In the genomic region with DNA sequence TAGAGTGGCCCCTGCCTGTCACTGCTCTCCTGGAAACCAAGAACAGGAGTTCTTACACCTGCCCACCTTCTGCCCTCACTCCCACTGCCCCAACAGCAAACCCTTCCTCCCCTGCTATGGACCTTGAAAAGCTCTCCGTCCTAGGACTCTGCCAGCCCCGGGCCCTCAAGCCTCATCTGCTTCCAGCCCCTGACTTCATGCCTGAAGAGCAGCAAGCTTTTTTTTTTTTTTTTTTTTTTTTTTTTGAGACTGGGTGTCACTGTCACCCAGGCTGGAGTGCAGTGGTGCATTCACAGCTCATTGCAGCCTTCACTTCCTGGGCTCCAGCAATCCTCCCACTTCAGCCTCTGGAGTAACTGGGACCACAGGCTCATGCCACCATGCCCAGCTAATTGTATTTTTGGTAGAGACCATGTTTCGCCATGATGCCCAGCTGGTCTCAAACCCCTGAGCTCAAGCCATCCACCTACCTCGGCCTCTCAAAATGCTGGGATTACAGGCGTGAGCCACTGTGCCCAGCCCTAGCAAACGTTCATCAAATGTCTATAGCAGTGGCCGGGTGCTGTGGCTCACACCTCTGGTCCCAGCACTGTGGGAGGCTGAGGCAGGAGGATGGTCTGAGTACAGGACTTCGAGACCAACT, we compare ENCODE assay signal across 15 cellular contexts. TPM values are rescaled to one million over a fixed set of nuclear protein-coding genes. Genes with fewer than 3 reads are reported as not detected.
DNase-seq lines count a peak whose midpoint lies in the region; ATAC-seq and TF ChIP-seq lines count a peak whose summit lies in the region.
"Had no signal": no experiment of that assay in that cellular context is flagged by ENCODE, and none has a peak within 500 bp of the region (broad histone marks: within the 10 kb centered on the region; RNA-seq: fewer than 3 reads in every experiment).

No MANE protein-coding gene starts in this region.

- WGBS in heart left ventricle, 4 donors, result 91 to 93% (median 92%) methylated on average over 8 of the region's 8 CpGs
- WGBS in esophagus, 2 donors, result 82 to 89% methylated on average over 8 of the region's 8 CpGs
- 90 to 95% (median 91%) methylated on average over 7 to 8 of the region's 8 CpGs for WGBS in stomach, 5 donors

- TF ChIP-seq EP300 in stomach (IDR thresholded peaks at IDR 0.05), result no peak

- peak overlapping the region in 11 of 12 donors; percentile 7 to 76 (median 58) for H3K27ac ChIP-seq in heart left ventricle
- peak overlapping the region; percentile 44 to 84 for H3K27ac ChIP-seq in esophagus (ENCODE audit: low read depth in 2 of 2, low read length in 1 of 2)
- peak overlapping the region in 3 of 5 donors; percentile 18 to 53 (median 31) for H3K27ac ChIP-seq in stomach
- H3K27ac ChIP-seq: KMS-11, VCaP had no signal

- POLR2A ChIA-PET in WTC11 (lab: Charles Lee), result interaction anchor here (0.6 to 1.4 kb wide), 2 partner anchors 12 to 168 kb away, joined by 5 to 8 read pairs; no protein-coding TSS in a partner anchor

- H3K27ac Mint-ChIP-seq in WTC11, result peak overlapping the region; percentile 79

- H3K36me3 ChIP-seq in heart left ventricle (peaks cover 0 to 83% (median 70%) of the 10 kb centered on the region in 9 donors), esophagus (ENCODE audit: control insufficient read depth in 2 of 2, insufficient read depth in 2 of 2, low read length in 1 of 2) (peaks cover 10 to 38% of the 10 kb centered on the region in 2 donors), stomach (peaks cover 45 to 99% (median 95%) of the 10 kb centered on the region in 4 donors)

- H3K27me3 ChIP-seq in heart left ventricle (no peaks in the 10 kb centered on the region), esophagus (ENCODE audit: control insufficient read depth in 1 of 2, insufficient read depth in 2 of 2, low read length in 2 of 2) (no peaks in the 10 kb centered on the region), stomach (no peaks in the 10 kb centered on the region)

- H3K4me3 ChIP-seq in heart left ventricle (no peak overlapping the region), esophagus (ENCODE audit: low read depth in 1 of 2, low read length in 2 of 2) (no peak overlapping the region), stomach (no peak overlapping the region)

- TF ChIP-seq CTCF in heart left ventricle (IDR thresholded peaks at IDR 0.05) (no peak), WTC11 (IDR thresholded peaks at IDR 0.05) (no peak), stomach (IDR thresholded peaks at IDR 0.05) (no peak)

- no peak for TF ChIP-seq POLR2A in heart left ventricle (IDR thresholded peaks at IDR 0.05)
- no peak for TF ChIP-seq POLR2A in stomach (IDR thresholded peaks at IDR 0.05)

- intact Hi-C loops in heart left ventricle (cut with DNase I) (no loop called here), left ventricle myocardium superior (cut with micrococcal nuclease) (no loop called here), stomach (cut with DNase I; ENCODE audit: low total_unique reads) (no loop called here)

- ATAC-seq in heart left ventricle (no peak), left ventricle myocardium superior (no peak), WTC11 (no peak), HG02852 (IDR thresholded peaks at IDR 0.05; ENCODE audit: unreplicated experiment) (no peak)

- CTCF ChIA-PET in WTC11 (lab: Charles Lee), result interaction anchor here (1.0 to 3.4 kb wide), 5 partner anchors 17 to 285 kb away, joined by 3 to 9 read pairs (median 6); a partner anchor contains a TSS

- DNase-seq in heart left ventricle (no peak), left ventricle myocardium superior (no peak), WTC11 (ENCODE audit: low spot score) (peak; percentile 4), stomach (no peak)
- DNase-seq in NK-92 treated with Interleukin-12 subunit alpha and Interleukin-12 subunit beta, amount 100 ng/mL, for 24 hours (lab: John Stamatoyannopoulos, UW), result no peak
- DNase-seq in stimulated activated CD4-positive, alpha-beta T cell treated with anti-CD3 and anti-CD28 coated beads, Interleukin-1b, Interleukin-23, amount 100 ng/mL, for 48 hours, result no peak
- DNase-seq: GDM1; NCI-H1694; NCI-H748 treated with DMSO at 0.1 percent for 48 hours; stimulated activated CD4-positive, alpha-beta T cell treated with anti-CD3 and anti-CD28 coated beads, Interleukin-2, amount 100 ng/mL, for 24 hours; stimulated activated naive CD4-positive, alpha-beta T cell treated with Interleukin-2 at 50 U/mL for 16 hours had no signal

- no peaks in the 10 kb centered on the region for H3K9me3 Mint-ChIP-seq in WTC11

- H3K9me3 ChIP-seq in heart left ventricle, result no peaks in the 10 kb centered on the region
- no peaks in the 10 kb centered on the region for H3K9me3 ChIP-seq in esophagus (ENCODE audit: control insufficient read depth in 2 of 2, insufficient read depth in 1 of 2, low read depth in 1 of 2, low read length in 1 of 2)
- no peaks in the 10 kb centered on the region for H3K9me3 ChIP-seq in stomach

- peaks cover 0 to 40% (median 23%) of the 10 kb centered on the region in 12 donors for H3K4me1 ChIP-seq in heart left ventricle
- H3K4me1 ChIP-seq in esophagus (ENCODE audit: control insufficient read depth in 2 of 2, insufficient read depth in 2 of 2, low read length in 1 of 2), result peaks cover 2 to 12% of the 10 kb centered on the region in 2 donors
- peaks cover 5 to 37% (median 19%) of the 10 kb centered on the region in 4 donors for H3K4me1 ChIP-seq in stomach

- no peaks in the 10 kb centered on the region for H3K27me3 Mint-ChIP-seq in WTC11 (ENCODE audit: low read depth)

- H3K4me1 Mint-ChIP-seq in WTC11, result peaks cover 52% of the 10 kb centered on the region

- H3K4me3 Mint-ChIP-seq in WTC11, result no peak overlapping the region

- H3K36me3 Mint-ChIP-seq in WTC11, result peaks cover 61% of the 10 kb centered on the region

TF ChIP-seq in WTC11, 78 proteins besides CTCF, POLR2A, EP300 and RAD21 (continues in another document):
- TF ChIP-seq FOXK1 (CRISPR knock-in tag; IDR thresholded peaks at IDR 0.05) (no peak), CREM (CRISPR knock-in tag; IDR thresholded peaks at IDR 0.05) (no peak), ZNF423 (CRISPR knock-in tag; IDR thresholded peaks at IDR 0.05) (no peak), NR2C2 (CRISPR knock-in tag; IDR thresholded peaks at IDR 0.05) (no peak)
- TF ChIP-seq, protein P1, sequence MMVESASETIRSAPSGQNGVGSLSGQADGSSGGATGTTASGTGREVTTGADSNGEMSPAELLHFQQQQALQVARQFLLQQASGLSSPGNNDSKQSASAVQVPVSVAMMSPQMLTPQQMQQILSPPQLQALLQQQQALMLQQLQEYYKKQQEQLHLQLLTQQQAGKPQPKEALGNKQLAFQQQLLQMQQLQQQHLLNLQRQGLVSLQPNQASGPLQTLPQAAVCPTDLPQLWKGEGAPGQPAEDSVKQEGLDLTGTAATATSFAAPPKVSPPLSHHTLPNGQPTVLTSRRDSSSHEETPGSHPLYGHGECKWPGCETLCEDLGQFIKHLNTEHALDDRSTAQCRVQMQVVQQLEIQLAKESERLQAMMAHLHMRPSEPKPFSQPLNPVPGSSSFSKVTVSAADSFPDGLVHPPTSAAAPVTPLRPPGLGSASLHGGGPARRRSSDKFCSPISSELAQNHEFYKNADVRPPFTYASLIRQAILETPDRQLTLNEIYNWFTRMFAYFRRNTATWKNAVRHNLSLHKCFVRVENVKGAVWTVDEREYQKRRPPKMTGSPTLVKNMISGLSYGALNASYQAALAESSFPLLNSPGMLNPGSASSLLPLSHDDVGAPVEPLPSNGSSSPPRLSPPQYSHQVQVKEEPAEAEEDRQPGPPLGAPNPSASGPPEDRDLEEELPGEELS (CRISPR knock-in tag; IDR thresholded peaks at IDR 0.05), result no peak

RNA-seq across cellular contexts. Expression of a gene that starts 16.9 kb away (rescaled TPM):
- 10 to 100 TPM; 20.0 to 62.4 (median 29.0) TPM for total RNA-seq in heart left ventricle
- 10 to 100 TPM; 33.4 to 58.0 TPM for polyA plus RNA-seq in heart left ventricle
- 23.8 TPM for total RNA-seq in left ventricle myocardium superior
- 260 to 271 TPM (median 261 TPM) in 3 replicates for total RNA-seq in WTC11 (2021)
- 100 to 1,000 TPM; 212 to 343 TPM for polyA plus RNA-seq in esophagus
- total RNA-seq in stomach, result 10 to 100 TPM in 4 of 5 donors, 1 to 10 TPM in 1; 2.0 to 78.6 (median 36.4) TPM
- polyA plus RNA-seq in stomach, result 100 to 1,000 TPM in 2 of 3 donors, 10 to 100 TPM in 1; 95.5 to 190 (median 149) TPM

RNA-seq across cellular contexts. Expression of a gene that starts 30.3 kb away (rescaled TPM):
- total RNA-seq in heart left ventricle (not detected), left ventricle myocardium superior (not detected), WTC11 (2021) (not detected in 3 replicates), stomach (not detected)
- polyA plus RNA-seq in heart left ventricle (not detected), esophagus (not detected), stomach (not detected)

RNA-seq across cellular contexts. Expression of a gene that starts 54.2 kb away (rescaled TPM):
- total RNA-seq in heart left ventricle (10 to 100 TPM in 8 of 9 donors, 1 to 10 TPM in 1; 9.8 to 25.1 (median 13.4) TPM), left ventricle myocardium superior (15.3 TPM), WTC11 (2021) (43.5 to 53.8 TPM (median 46.1 TPM) in 3 replicates), stomach (10 to 100 TPM; 36.8 to 89.3 (median 51.8) TPM)
- polyA plus RNA-seq in heart left ventricle (10 to 100 TPM; 10.9 to 29.4 TPM), esophagus (10 to 100 TPM; 19.8 to 30.3 TPM), stomach (10 to 100 TPM; 15.1 to 27.2 (median 16.8) TPM)

RNA-seq across cellular contexts. Expression of a gene that starts 54.4 kb away (rescaled TPM):
- total RNA-seq in heart left ventricle, result 10 to 100 TPM in 8 of 9 donors, 1 to 10 TPM in 1; 9.6 to 14.6 (median 12.4) TPM
- polyA plus RNA-seq in heart left ventricle, result 10 to 100 TPM in 1 of 2 donors, 1 to 10 TPM in 1; 8.7 to 17.2 TPM
- total RNA-seq in left ventricle myocardium superior, result 13.0 TPM
- 13.9 to 17.8 TPM (median 14.6 TPM) in 3 replicates for total RNA-seq in WTC11 (2021)
- polyA plus RNA-seq in esophagus, result 1 to 10 TPM; 5.6 to 8.8 TPM
- 10 to 100 TPM in 1 of 5 donors, 1 to 10 TPM in 3, not detected in 1; 5.3 to 12.9 (median 8.1) TPM for total RNA-seq in stomach
- polyA plus RNA-seq in stomach, result 10 to 100 TPM in 1 of 3 donors, 1 to 10 TPM in 2; 5.3 to 10.4 (median 6.3) TPM
